11 cellular contexts compared by ENCODE assay signal in the genomic region with DNA sequence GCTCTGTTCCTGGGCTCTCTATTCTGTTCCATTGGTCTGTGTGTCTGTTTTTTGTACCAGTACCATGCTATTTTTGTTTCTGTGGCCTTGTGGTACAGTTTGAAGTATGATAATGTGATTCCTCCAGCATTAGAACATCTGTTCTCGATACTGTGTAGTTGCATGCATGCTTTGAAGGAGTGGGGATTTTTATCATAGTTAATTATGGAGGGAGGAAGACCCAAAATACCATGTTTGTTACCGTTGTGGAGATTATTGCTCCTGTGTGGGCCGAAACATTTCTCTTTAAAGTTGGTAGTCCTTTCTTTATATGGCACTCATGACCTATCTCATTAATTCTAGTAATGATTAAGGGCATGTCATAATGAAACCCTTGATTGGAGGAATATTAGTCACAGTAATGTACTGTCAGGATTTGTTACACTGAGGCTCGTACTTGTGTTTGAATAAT.
DNase-seq lines count a peak whose midpoint lies in the region; ATAC-seq and TF ChIP-seq lines count a peak whose summit lies in the region.
"Had no signal": no experiment of that assay in that cellular context is flagged by ENCODE, and none has a peak within 500 bp of the region (broad histone marks: within the 10 kb centered on the region; RNA-seq: fewer than 3 reads in every experiment).

No MANE protein-coding gene starts in this region.

- H3K4me2 ChIP-seq in GM23338: no peak overlapping the region

- no peaks in the 10 kb centered on the region; the same call in 1 of the 2 replicates for H3K9me2 ChIP-seq in GM23338 (ENCODE audit: insufficient read depth)

- H3K4me1 Mint-ChIP-seq in GM23338: no peaks in the 10 kb centered on the region

- peak overlapping the region; percentile 9 to 80 for H3K27ac ChIP-seq in right atrium auricular region
- no peak overlapping the region for H3K27ac ChIP-seq in GM23338 (ENCODE audit: low read depth)
- H3K27ac ChIP-seq: vagina had no signal

- H4K20me1 ChIP-seq in GM23338 (replicated peaks; ENCODE audit: insufficient read depth): peaks cover 4% of the 10 kb centered on the region; the same call in 1 of the 2 replicates

- H3K4me1 ChIP-seq in right atrium auricular region: peaks cover 0 to 49% of the 10 kb centered on the region in 2 donors
- no peaks in the 10 kb centered on the region for H3K4me1 ChIP-seq in GM23338 (ENCODE audit: insufficient read depth)

- H3K27me3 ChIP-seq in right atrium auricular region (no peaks in the 10 kb centered on the region), GM23338 (ENCODE audit: insufficient read depth) (no peaks in the 10 kb centered on the region)
- H3K27me3 ChIP-seq: vagina had no signal

- H3K4me3 ChIP-seq in right atrium auricular region: no peak overlapping the region
- H3K4me3 ChIP-seq in GM23338: no peak overlapping the region
- H3K4me3 ChIP-seq: vagina had no signal

- ATAC-seq in GM18519 (IDR thresholded peaks at IDR 0.05; ENCODE audit: low FRiP score, unreplicated experiment): peak; percentile 88
- peak; percentile 92 for ATAC-seq in GM21529 (IDR thresholded peaks at IDR 0.05; ENCODE audit: unreplicated experiment)
- peak; percentile 80 for ATAC-seq in HG03521 (IDR thresholded peaks at IDR 0.05; ENCODE audit: unreplicated experiment)
- ATAC-seq in GM23338: no peak
- ATAC-seq: sciatic nerve had no signal

- H3K27me3 Mint-ChIP-seq in GM23338 (ENCODE audit: insufficient read depth, low read depth, poor library complexity): no peaks in the 10 kb centered on the region

- H2AFZ ChIP-seq in GM23338: no peak overlapping the region

- H3K27ac Mint-ChIP-seq in GM23338: no peak overlapping the region

- H3K4me3 Mint-ChIP-seq in GM23338: no peak overlapping the region

- no peaks in the 10 kb centered on the region for H3K36me3 ChIP-seq in right atrium auricular region
- H3K36me3 ChIP-seq in GM23338 (ENCODE audit: insufficient read depth): no peaks in the 10 kb centered on the region

- DNase-seq in right atrium auricular region (ENCODE audit: low spot score): no peak
- no peak for DNase-seq in NCI-H1092 treated with DMSO at 0.1 percent for 48 hours (lab: John Stamatoyannopoulos, UW)
- no peak for DNase-seq in NCI-H1092 (lab: John Stamatoyannopoulos, UW)
- DNase-seq in GM23338 (ENCODE audit: low spot score): no peak
- no peak for DNase-seq in NCI-H2107 (lab: John Stamatoyannopoulos, UW)
- DNase-seq: hypothalamus had no signal

- no peaks in the 10 kb centered on the region; the same call in 2 of the 3 replicates for H3K9me3 Mint-ChIP-seq in GM23338

- no peaks in the 10 kb centered on the region for H3F3A ChIP-seq in GM23338 (replicated peaks; ENCODE audit: low read depth)

- no peak for TF ChIP-seq CTCF in right atrium auricular region (IDR thresholded peaks at IDR 0.05)
- TF ChIP-seq CTCF in GM23338 (conservative IDR thresholded peaks at IDR 0.05; ENCODE audit: low read depth in 2 of 2): no peak

- no peaks in the 10 kb centered on the region for H3K79me2 ChIP-seq in GM23338 (replicated peaks; ENCODE audit: insufficient read depth)

- no peaks in the 10 kb centered on the region for H3K9me3 ChIP-seq in right atrium auricular region
- H3K9me3 ChIP-seq: vagina had no signal

- peaks cover 19% of the 10 kb centered on the region; the same call in 2 of the 3 replicates for H3K36me3 Mint-ChIP-seq in GM23338 (ENCODE audit: low read depth)

TF ChIP-seq in GM23338, 12 proteins besides CTCF, POLR2A, EP300 and RAD21:
- TF ChIP-seq ZNF114 (CRISPR knock-in tag; IDR thresholded peaks at IDR 0.05): no peak
- TF ChIP-seq, protein P1, sequence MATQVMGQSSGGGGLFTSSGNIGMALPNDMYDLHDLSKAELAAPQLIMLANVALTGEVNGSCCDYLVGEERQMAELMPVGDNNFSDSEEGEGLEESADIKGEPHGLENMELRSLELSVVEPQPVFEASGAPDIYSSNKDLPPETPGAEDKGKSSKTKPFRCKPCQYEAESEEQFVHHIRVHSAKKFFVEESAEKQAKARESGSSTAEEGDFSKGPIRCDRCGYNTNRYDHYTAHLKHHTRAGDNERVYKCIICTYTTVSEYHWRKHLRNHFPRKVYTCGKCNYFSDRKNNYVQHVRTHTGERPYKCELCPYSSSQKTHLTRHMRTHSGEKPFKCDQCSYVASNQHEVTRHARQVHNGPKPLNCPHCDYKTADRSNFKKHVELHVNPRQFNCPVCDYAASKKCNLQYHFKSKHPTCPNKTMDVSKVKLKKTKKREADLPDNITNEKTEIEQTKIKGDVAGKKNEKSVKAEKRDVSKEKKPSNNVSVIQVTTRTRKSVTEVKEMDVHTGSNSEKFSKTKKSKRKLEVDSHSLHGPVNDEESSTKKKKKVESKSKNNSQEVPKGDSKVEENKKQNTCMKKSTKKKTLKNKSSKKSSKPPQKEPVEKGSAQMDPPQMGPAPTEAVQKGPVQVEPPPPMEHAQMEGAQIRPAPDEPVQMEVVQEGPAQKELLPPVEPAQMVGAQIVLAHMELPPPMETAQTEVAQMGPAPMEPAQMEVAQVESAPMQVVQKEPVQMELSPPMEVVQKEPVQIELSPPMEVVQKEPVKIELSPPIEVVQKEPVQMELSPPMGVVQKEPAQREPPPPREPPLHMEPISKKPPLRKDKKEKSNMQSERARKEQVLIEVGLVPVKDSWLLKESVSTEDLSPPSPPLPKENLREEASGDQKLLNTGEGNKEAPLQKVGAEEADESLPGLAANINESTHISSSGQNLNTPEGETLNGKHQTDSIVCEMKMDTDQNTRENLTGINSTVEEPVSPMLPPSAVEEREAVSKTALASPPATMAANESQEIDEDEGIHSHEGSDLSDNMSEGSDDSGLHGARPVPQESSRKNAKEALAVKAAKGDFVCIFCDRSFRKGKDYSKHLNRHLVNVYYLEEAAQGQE (IDR thresholded peaks at IDR 0.05; ENCODE audit: unreplicated experiment): no peak
